8 cellular contexts compared by ENCODE assay signal in genomic region chr11:64185323-64186204, GRCh38. TPM values are rescaled to one million over a fixed set of nuclear protein-coding genes. Genes with fewer than 3 reads are reported as not detected.
DNase-seq lines count a peak whose midpoint lies in the region; TF ChIP-seq lines count a peak whose summit lies in the region.

TSS of gene STIP1 (plus strand) at chr11:64186171. CDS start at chr11:64186262, 91 bp downstream.

- H3K36me3 Mint-ChIP-seq in HFFc6 (ENCODE audit: low read depth): peaks cover 11% of the 10 kb centered on the region; the same call in 1 of the 2 replicates
- peaks cover 12% of the 10 kb centered on the region for H3K36me3 Mint-ChIP-seq in activated naive CD4-positive, alpha-beta T cell treated with anti-CD3 and anti-CD28 coated beads, Interleukin-2, amount 10 ng/mL, durations not matched to agents 7 days and 5 days

- TF ChIP-seq CTCF in HFFc6 (IDR thresholded peaks at IDR 0.05) (peak; percentile 56; the same call in 1 of the 2 replicates), NB4 (IDR thresholded peaks at IDR 0.05; ENCODE audit: low read depth, low read length) (peak; percentile 9), suprapubic skin (IDR thresholded peaks at IDR 0.05) (peak; percentile 42 to 53)

- peaks cover 64% of the 10 kb centered on the region for H3K4me1 ChIP-seq in suprapubic skin

- H3K27ac ChIP-seq in SK-N-MC: peak within 1 kb of the TSS; percentile 53; the same call in 1 of the 2 replicates
- H3K27ac ChIP-seq in suprapubic skin: peak within 1 kb of the TSS; percentile 94

- no peaks in the 10 kb centered on the region for H3K9me3 ChIP-seq in SK-N-MC (ENCODE audit: low read depth, low read length)
- H3K9me3 ChIP-seq in suprapubic skin: no peaks in the 10 kb centered on the region

- H3K9ac ChIP-seq in SK-N-MC (ENCODE audit: insufficient read length): peak within 1 kb of the TSS; percentile 93

- peak; percentile 100 for DNase-seq in HFFc6
- peak; percentile 100 for DNase-seq in NB4 (ENCODE audit: low read depth)
- DNase-seq in SK-N-MC (ENCODE audit: low read depth, low spot score): peak; percentile 100
- DNase-seq in activated naive CD4-positive, alpha-beta T cell treated with anti-CD3 and anti-CD28 coated beads, Interleukin-2, amount 10 ng/mL, durations not matched to agents 7 days and 5 days: peak; percentile 99
- DNase-seq in germinal center (ENCODE audit: low spot score): peak; percentile 99
- peak; percentile 95 to 100 (median 99) for DNase-seq in nucleus accumbens (lab: John Stamatoyannopoulos, UW)
- DNase-seq in suprapubic skin (ENCODE audit: low spot score in 2 of 2): peak; percentile 100

- H3K27me3 ChIP-seq in suprapubic skin: no peaks in the 10 kb centered on the region

- no peaks in the 10 kb centered on the region; the same call in 1 of the 2 replicates for H3K27me3 Mint-ChIP-seq in HFFc6 (ENCODE audit: insufficient read depth)
- no peaks in the 10 kb centered on the region for H3K27me3 Mint-ChIP-seq in activated naive CD4-positive, alpha-beta T cell treated with anti-CD3 and anti-CD28 coated beads, Interleukin-2, amount 10 ng/mL, durations not matched to agents 7 days and 5 days

- WGBS in suprapubic skin: 0% methylated on average over 11 of the region's 72 CpGs

- peaks cover 46% of the 10 kb centered on the region for H3K4me1 Mint-ChIP-seq in HFFc6 (ENCODE audit: low read depth)
- H3K4me1 Mint-ChIP-seq in activated naive CD4-positive, alpha-beta T cell treated with anti-CD3 and anti-CD28 coated beads, Interleukin-2, amount 10 ng/mL, durations not matched to agents 7 days and 5 days: peaks cover 54% of the 10 kb centered on the region

- TF ChIP-seq POLR2A in NB4 (IDR thresholded peaks at IDR 0.05; ENCODE audit: extremely low read depth, insufficient read length) (peak; percentile 96), suprapubic skin (IDR thresholded peaks at IDR 0.05) (peak; percentile 91 to 98)

- peak within 1 kb of the TSS; percentile 78 for H3K4me3 ChIP-seq in GM08714 (ENCODE audit: low read length)
- peak within 1 kb of the TSS; percentile 79 for H3K4me3 ChIP-seq in NB4 (ENCODE audit: low read depth, low read length)
- H3K4me3 ChIP-seq in SK-N-MC: peak within 1 kb of the TSS; percentile 98
- no peak within 1 kb of the TSS for H3K4me3 ChIP-seq in suprapubic skin

- TF ChIP-seq EP300 in suprapubic skin (IDR thresholded peaks at IDR 0.05): no peak

- H3K27ac Mint-ChIP-seq in HFFc6: peak within 1 kb of the TSS; percentile 97
- H3K27ac Mint-ChIP-seq in activated naive CD4-positive, alpha-beta T cell treated with anti-CD3 and anti-CD28 coated beads, Interleukin-2, amount 10 ng/mL, durations not matched to agents 7 days and 5 days: peak within 1 kb of the TSS; percentile 99

- H3K36me3 ChIP-seq in SK-N-MC (ENCODE audit: insufficient read depth, low read length) (peaks cover 11% of the 10 kb centered on the region), suprapubic skin (no peaks in the 10 kb centered on the region)

- H3K9me3 Mint-ChIP-seq in HFFc6: no peaks in the 10 kb centered on the region
- no peaks in the 10 kb centered on the region for H3K9me3 Mint-ChIP-seq in activated naive CD4-positive, alpha-beta T cell treated with anti-CD3 and anti-CD28 coated beads, Interleukin-2, amount 10 ng/mL, durations not matched to agents 7 days and 5 days

- CTCF ChIA-PET in activated naive CD4-positive, alpha-beta T cell treated with anti-CD3 and anti-CD28 coated beads, Interleukin-2, amount 10 ng/mL, durations not matched to agents 7 days and 5 days (lab: Charles Lee): interaction anchor here (0.7 to 2.5 kb wide), 4 partner anchors 20 to 118 kb away, joined by 3 to 9 read pairs (median 3); partner anchors contain the start of gene FERMT3

- peak within 1 kb of the TSS; percentile 96 for H3K4me3 Mint-ChIP-seq in HFFc6
- H3K4me3 Mint-ChIP-seq in activated naive CD4-positive, alpha-beta T cell treated with anti-CD3 and anti-CD28 coated beads, Interleukin-2, amount 10 ng/mL, durations not matched to agents 7 days and 5 days: peak within 1 kb of the TSS; percentile 99

RNA-seq across cellular contexts. Expression of gene STIP1, which starts in this region (rescaled TPM):
- 100 to 1,000 TPM; 203 to 259 (median 210) TPM for total RNA-seq in HFFc6 (2021; fragmentation: NEBNext Ultra II Directional; extraction: Animal tissue kit (Norgen Biotek cat#: 25700))
- 10 to 100 TPM; 47.1 to 93.9 (median 87.4) TPM for total RNA-seq in suprapubic skin
